Comparison of ENCODE assay signal across 8 cellular contexts in genomic region chr11:9462806-9463537, GRCh38. TPM values are rescaled to one million over a fixed set of nuclear protein-coding genes. Genes with fewer than 3 reads are reported as not detected.
A peak's percentile ranks its signal among the peaks of the same experiment; 100 is the strongest.
DNase-seq lines count a peak whose midpoint lies in the region; ATAC-seq, FAIRE-seq and TF ChIP-seq lines count a peak whose summit lies in the region.

No MANE protein-coding gene starts in this region.

- TF ChIP-seq CTCF in A673 (conservative IDR thresholded peaks at IDR 0.05; ENCODE audit: low read depth, low read length) = no peak
- no peak for TF ChIP-seq CTCF in H9 (conservative IDR thresholded peaks at IDR 0.05)
- no peak for TF ChIP-seq CTCF in pancreas (IDR thresholded peaks at IDR 0.05)

- intact Hi-C loops in A673 (cut with micrococcal nuclease; ENCODE audit: unreplicated experiment) (no loop called here), pancreas (cut with DNase I) (no loop called here)

- no peaks in the 10 kb centered on the region for H3K9me3 Mint-ChIP-seq in H9
- no peaks in the 10 kb centered on the region for H3K9me3 Mint-ChIP-seq in activated naive CD4-positive, alpha-beta T cell treated with anti-CD3 and anti-CD28 coated beads, Interleukin-2, amount 50 U/mL, for 72 hours
- H3K9me3 Mint-ChIP-seq in memory B cell = no peaks in the 10 kb centered on the region

- H3K9ac ChIP-seq in H9 (ENCODE audit: extremely low read depth, insufficient read length, low read length) = no peak overlapping the region

- H2BK15ac ChIP-seq in H9 (ENCODE audit: low read depth, low read length) = no peak overlapping the region

- H3K9me3 ChIP-seq in A673 (ENCODE audit: low read depth, low read length, poor library complexity, severe bottlenecking) (no peaks in the 10 kb centered on the region), H9 (ENCODE audit: control insufficient read depth, low read depth, low read length) (no peaks in the 10 kb centered on the region), pancreas (no peaks in the 10 kb centered on the region)

- no peak for DNase-seq in A673 (ENCODE audit: low spot score)
- DNase-seq in H9 = no peak
- no peak for DNase-seq in activated naive CD4-positive, alpha-beta T cell treated with anti-CD3 and anti-CD28 coated beads, Interleukin-2, amount 50 U/mL, for 72 hours (ENCODE audit: low spot score in 2 of 2)
- no peak for DNase-seq in memory B cell (ENCODE audit: low spot score in 2 of 2)
- no peak for DNase-seq in stimulated activated naive CD4-positive, alpha-beta T cell treated with Interleukin-2 at 50 U/mL for 16 hours (lab: John Stamatoyannopoulos, UW)
- no peak for DNase-seq in pancreas

- H3K36me3 Mint-ChIP-seq in H9 (ENCODE audit: insufficient read depth in 1 of 3, low read depth in 3 of 3) = peaks cover 5 to 8% (median 6%) of the 10 kb centered on the region in 3 experiments
- H3K36me3 Mint-ChIP-seq in activated naive CD4-positive, alpha-beta T cell treated with anti-CD3 and anti-CD28 coated beads, Interleukin-2, amount 50 U/mL, for 72 hours = peaks cover 15 to 16% of the 10 kb centered on the region in 2 donors
- peaks cover 7% of the 10 kb centered on the region for H3K36me3 Mint-ChIP-seq in memory B cell

- no peak overlapping the region for H3K4me3 ChIP-seq in A673 (ENCODE audit: low read depth, low read length, poor library complexity, severe bottlenecking)
- no peak overlapping the region for H3K4me3 ChIP-seq in pancreas

- no CpG with 5 or more reads among the region's 8 CpGs for WGBS in H9 (ENCODE audit: extremely low coverage, insufficient read length, low lambda C conversion rate)
- WGBS in pancreas, 2 donors = 88 to 91% methylated on average over 8 of the region's 8 CpGs

- FAIRE-seq in pancreas (lab: Jason Lieb, UNC) = no peak

- H3K27me3 ChIP-seq in A673 (replicated peaks; ENCODE audit: insufficient read depth, low read depth, low read length, poor library complexity) = no peaks in the 10 kb centered on the region
- H3K27me3 ChIP-seq in H9 (ENCODE audit: insufficient read depth, low read length) = no peaks in the 10 kb centered on the region
- H3K27me3 ChIP-seq in pancreas = no peaks in the 10 kb centered on the region

- no peak overlapping the region for H4K91ac ChIP-seq in H9 (ENCODE audit: insufficient read length, low read depth, low read length)

- peaks cover 13 to 14% of the 10 kb centered on the region in 2 experiments for H3K4me1 Mint-ChIP-seq in H9
- peaks cover 20% of the 10 kb centered on the region for H3K4me1 Mint-ChIP-seq in memory B cell

- H3K27ac Mint-ChIP-seq in H9 (peak overlapping the region in 2 of 3 experiments; percentile 76 to 89; a peak in 4 of 7 replicates), memory B cell (peak overlapping the region; percentile 98)
- H3K27ac Mint-ChIP-seq in activated naive CD4-positive, alpha-beta T cell treated with anti-CD3 and anti-CD28 coated beads, Interleukin-2, amount 50 U/mL, for 72 hours = peak overlapping the region; percentile 8 to 40

- H4K20me1 ChIP-seq in H9 (ENCODE audit: control insufficient read depth, insufficient read depth, insufficient read length) = no peaks in the 10 kb centered on the region

- H2BK20ac ChIP-seq in H9 (ENCODE audit: low read depth, low read length, poor library complexity, severe bottlenecking) = no peak overlapping the region

- peaks cover 4% of the 10 kb centered on the region; the same call in 1 of the 2 replicates for H3K79me2 ChIP-seq in H9 (ENCODE audit: insufficient read depth, low read length)

- no TSS peak for BruUV-seq in A673 (replicated peaks; lab: Mats Ljungman, UMichigan)

- H3K56ac ChIP-seq in H9 (ENCODE audit: insufficient read length, low read depth, low read length) = no peak overlapping the region

- H3K4me2 ChIP-seq in H9 (ENCODE audit: insufficient read depth, insufficient read length, low read length) = no peak overlapping the region

- H3K27me3 Mint-ChIP-seq in H9 (ENCODE audit: low read depth) (no peaks in the 10 kb centered on the region), memory B cell (no peaks in the 10 kb centered on the region)

- H3K27ac ChIP-seq in A673 (ENCODE audit: low read depth, low read length, poor library complexity, severe bottlenecking) (peak overlapping the region; percentile 28), H9 (ENCODE audit: insufficient read length, low read depth, low read length) (no peak overlapping the region), pancreas (no peak overlapping the region)

- no peak overlapping the region for H3K18ac ChIP-seq in H9 (ENCODE audit: insufficient read length, low read depth, low read length)

- H3K4me3 Mint-ChIP-seq in H9 (peak overlapping the region; percentile 95 to 96), memory B cell (peak overlapping the region; percentile 81)

- no peak overlapping the region for H3K23ac ChIP-seq in H9 (ENCODE audit: insufficient read length, low read depth, low read length)

- no peak overlapping the region for H4K5ac ChIP-seq in H9 (ENCODE audit: insufficient read length, low read depth, low read length)

- H4K8ac ChIP-seq in H9 (replicated peaks; ENCODE audit: insufficient read length, low read depth, low read length) = no peak overlapping the region

- no peak for ATAC-seq in activated naive CD4-positive, alpha-beta T cell treated with anti-CD3 and anti-CD28 coated beads, Interleukin-2, amount 50 U/mL, for 72 hours
- no peak for ATAC-seq in memory B cell (ENCODE audit: low read depth)
- ATAC-seq in HG03457 (IDR thresholded peaks at IDR 0.05; ENCODE audit: unreplicated experiment) = no peak
- no peak for ATAC-seq in HG02588 (IDR thresholded peaks at IDR 0.05; ENCODE audit: unreplicated experiment)
- ATAC-seq in pancreas = no peak

- POLR2A ChIA-PET in A673 (lab: Charles Lee; ENCODE audit: low non-redundant PET) = no interaction called here

- no peaks in the 10 kb centered on the region for H3K23me2 ChIP-seq in H9 (ENCODE audit: insufficient read length, low read depth, low read length, poor library complexity, severe bottlenecking)

- no peak overlapping the region for H2BK12ac ChIP-seq in H9 (ENCODE audit: insufficient read length, low read depth, low read length)

- H2BK120ac ChIP-seq in H9 (ENCODE audit: low read depth, low read length, poor library complexity, severe bottlenecking) = no peak overlapping the region

- H3K79me1 ChIP-seq in H9 (ENCODE audit: insufficient read depth, low read depth, low read length, poor library complexity, severe bottlenecking) = peaks cover 4% of the 10 kb centered on the region

- H3K36me3 ChIP-seq in A673 (ENCODE audit: insufficient read depth, low read length, poor library complexity, severe bottlenecking) (no peaks in the 10 kb centered on the region), pancreas (no peaks in the 10 kb centered on the region)

- no peak overlapping the region for H3K14ac ChIP-seq in H9 (ENCODE audit: insufficient read depth, low read length)

- H3K4me1 ChIP-seq in A673 (ENCODE audit: insufficient read depth, low read length, poor library complexity, severe bottlenecking) = no peaks in the 10 kb centered on the region
- H3K4me1 ChIP-seq in H9 (ENCODE audit: insufficient read depth, low read length) = no peaks in the 10 kb centered on the region
- peaks cover 0 to 16% (median 12%) of the 10 kb centered on the region in 3 donors for H3K4me1 ChIP-seq in pancreas

- H2AK5ac ChIP-seq in H9 (ENCODE audit: insufficient read length, low read length) = no peak overlapping the region

- H3K4ac ChIP-seq in H9 (ENCODE audit: low read depth, low read length) = no peak overlapping the region

- no peak overlapping the region for H2AFZ ChIP-seq in H9 (ENCODE audit: low read length)

- CTCF ChIA-PET in A673 (lab: Charles Lee) = no interaction called here

- no peak overlapping the region for H2BK5ac ChIP-seq in H9 (ENCODE audit: insufficient read length, low read length)

- H3T11ph ChIP-seq in H9 (ENCODE audit: low read length) = no peak overlapping the region

RNA-seq across cellular contexts. Expression of gene ZNF143, which starts 2.2 kb away (rescaled TPM):
- total RNA-seq in A673 (2021) (29.5 and 32.1 TPM in 2 replicates), H9 (2021) (23.2 and 29.2 TPM in 2 replicates), pancreas (10 to 100 TPM in 5 of 6 donors, 1 to 10 TPM in 1; 5.3 to 18.9 (median 12.9) TPM)
- total RNA-seq in activated naive CD4-positive, alpha-beta T cell treated with anti-CD3 and anti-CD28 coated beads, Interleukin-2, amount 50 U/mL, for 72 hours = 10 to 100 TPM; 25.4 to 80.9 TPM
- 1 to 10 TPM; 5.5 to 8.2 TPM for polyA plus RNA-seq in pancreas

Comparison
In these comparisons a context has a peak if more than half of its experiments do, and no peak if none do; other contexts are left out.
1. H3K27ac Mint-ChIP-seq: peak in every context shown above with its lines; median percentile 98 in memory B cell; 82 in H9; 24 in activated naive CD4-positive, alpha-beta T cell treated with anti-CD3 and anti-CD28 coated beads, Interleukin-2, amount 50 U/mL, for 72 hours.